Comparison of ENCODE assay signal across 10 cellular contexts in genomic region chr19:38837656-38838121, GRCh38. TPM values are rescaled to one million over a fixed set of nuclear protein-coding genes. Genes with fewer than 3 reads are reported as not detected.
DNase-seq lines count a peak whose midpoint lies in the region; ATAC-seq, FAIRE-seq and TF ChIP-seq lines count a peak whose summit lies in the region.
"Had no signal": no experiment of that assay in that cellular context is flagged by ENCODE, and none has a peak within 500 bp of the region (broad histone marks: within the 10 kb centered on the region; RNA-seq: fewer than 3 reads in every experiment).

No MANE protein-coding gene starts in this region.

- POLR2A ChIA-PET in HEK293T (lab: Yijun Ruan, JAX): interaction anchor here (0.8 to 3.3 kb wide), 3 partner anchors 11 to 15 kb away, joined by 3 to 23 read pairs (median 4); no protein-coding TSS in a partner anchor

- H3K36me3 ChIP-seq in bronchial epithelial cell (ENCODE audit: control insufficient read depth, insufficient read depth, low read length) (peaks cover 30% of the 10 kb centered on the region), pancreas (peaks cover 3 to 65% (median 39%) of the 10 kb centered on the region in 3 donors)

- intact Hi-C loops in pancreas (cut with DNase I): no loop called here

- CTCF ChIA-PET in HEK293T (lab: Yijun Ruan, JAX): no interaction called here

- peaks cover 22 to 42% (median 38%) of the 10 kb centered on the region in 3 donors for H3K4me1 ChIP-seq in pancreas

- no peak for TF ChIP-seq CTCF in LNCaP clone FGC (IDR thresholded peaks at IDR 0.05; ENCODE audit: control insufficient read depth, extremely low read depth, insufficient read depth)
- no peak for TF ChIP-seq CTCF in bronchial epithelial cell (IDR thresholded peaks at IDR 0.05; ENCODE audit: insufficient read depth, low read length, severe bottlenecking)
- no peak for TF ChIP-seq CTCF in pancreas (IDR thresholded peaks at IDR 0.05)

- no peak for FAIRE-seq in bronchial epithelial cell (lab: Jason Lieb, UNC)
- no peak for FAIRE-seq in pancreas (lab: Jason Lieb, UNC)

- no peaks in the 10 kb centered on the region for H3K9me3 ChIP-seq in pancreas

- peak; percentile 94 for DNase-seq in DMS53 (lab: John Stamatoyannopoulos, UW)
- DNase-seq in LNCaP clone FGC (ENCODE audit: low read depth): peak; percentile 88
- peak; percentile 79 for DNase-seq in bronchial epithelial cell (ENCODE audit: low read depth)
- DNase-seq in pancreas: peak in 2 of 6 donors; percentile 18 to 24
- DNase-seq in HEK293T (ENCODE audit: extremely low spot score): no peak
- no peak for DNase-seq in T-helper 1 cell
- DNase-seq in SKM-1 treated with dmso at 0.1 percent for 144 hours (lab: John Stamatoyannopoulos, UW; ENCODE audit: unreplicated experiment): no peak
- no peak for DNase-seq in NCI-H1092 treated with DMSO at 0.1 percent for 48 hours (lab: John Stamatoyannopoulos, UW)
- DNase-seq: DND-41 had no signal

- 50 to 51% methylated on average over 7 of the region's 7 CpGs for WGBS in pancreas, 2 donors

- peak overlapping the region in 2 of 4 donors; percentile 51 to 53 for H3K27ac ChIP-seq in pancreas

- H3K4me3 ChIP-seq in LNCaP clone FGC (ENCODE audit: low read depth, low read length) (no peak overlapping the region), bronchial epithelial cell (ENCODE audit: low read depth, low read length) (no peak overlapping the region), pancreas (no peak overlapping the region)

- peak; percentile 43 to 57 (median 43) for ATAC-seq in pancreas

- H3K27me3 ChIP-seq in bronchial epithelial cell (ENCODE audit: control insufficient read depth, insufficient read depth, low read length) (no peaks in the 10 kb centered on the region), pancreas (no peaks in the 10 kb centered on the region)

TF ChIP-seq in HEK293T, 16 proteins besides CTCF, POLR2A, EP300 and RAD21:
- TF ChIP-seq CTBP1 (IDR thresholded peaks at IDR 0.05; ENCODE audit: borderline replicate concordance) (no peak), TARDBP (IDR thresholded peaks at IDR 0.05) (no peak), L3MBTL2 (conservative IDR thresholded peaks at IDR 0.05) (no peak), ARNT (IDR thresholded peaks at IDR 0.05) (no peak), PKNOX1 (IDR thresholded peaks at IDR 0.05) (no peak), FOXA1 (IDR thresholded peaks at IDR 0.05) (no peak), SUZ12 (IDR thresholded peaks at IDR 0.05) (no peak), ZNF384 (IDR thresholded peaks at IDR 0.05) (no peak), FOXM1 (IDR thresholded peaks at IDR 0.05; ENCODE audit: borderline replicate concordance) (no peak), BHLHE40 (IDR thresholded peaks at IDR 0.05; ENCODE audit: borderline replicate concordance) (no peak), ELF4 (IDR thresholded peaks at IDR 0.05) (no peak), LEF1 (IDR thresholded peaks at IDR 0.05; ENCODE audit: borderline replicate concordance) (no peak), SP1 (IDR thresholded peaks at IDR 0.05) (no peak), FOXK2 (IDR thresholded peaks at IDR 0.05) (no peak), HDGF (IDR thresholded peaks at IDR 0.05; ENCODE audit: borderline replicate concordance) (no peak), NFRKB (IDR thresholded peaks at IDR 0.05) (no peak)
TF ChIP-seq in HEK293T: peak in this region for 0.

RNA-seq across cellular contexts. Expression of gene ECH1, which starts 6.1 kb away (rescaled TPM):
- total RNA-seq in bronchial epithelial cell: 44.5 and 51.1 TPM in 2 replicates
- 100 to 1,000 TPM in 1 of 6 donors, 10 to 100 TPM in 5; 70.7 to 126 (median 92.5) TPM for total RNA-seq in pancreas
- 100 to 1,000 TPM; 112 to 197 TPM for polyA plus RNA-seq in pancreas

RNA-seq across cellular contexts. Expression of gene HNRNPL, which starts 12.1 kb away (rescaled TPM):
- total RNA-seq in bronchial epithelial cell (172 and 246 TPM in 2 replicates), pancreas (100 to 1,000 TPM in 4 of 6 donors, 10 to 100 TPM in 2; 97.0 to 161 (median 129) TPM)
- polyA plus RNA-seq in pancreas: 100 to 1,000 TPM in 1 of 2 donors, 10 to 100 TPM in 1; 89.2 to 128 TPM

RNA-seq across cellular contexts. Expression of gene LGALS4, which starts 24.9 kb away (rescaled TPM):
- total RNA-seq in bronchial epithelial cell: 0.64 and 1.1 TPM in 2 replicates
- 10 to 100 TPM; 14.2 to 87.7 (median 63.7) TPM for total RNA-seq in pancreas
- 100 to 1,000 TPM in 1 of 2 donors, 10 to 100 TPM in 1; 80.9 to 135 TPM for polyA plus RNA-seq in pancreas

RNA-seq across cellular contexts. Expression of gene RINL, which starts 40.4 kb away (rescaled TPM):
- 8.7 and 12.3 TPM in 2 replicates for total RNA-seq in bronchial epithelial cell
- 10 to 100 TPM in 4 of 6 donors, 1 to 10 TPM in 2; 6.5 to 16.9 (median 10.5) TPM for total RNA-seq in pancreas
- polyA plus RNA-seq in pancreas: 10 to 100 TPM; 17.6 to 26.2 TPM

RNA-seq across cellular contexts. Expression of gene LGALS7B, which starts 48.7 kb away (rescaled TPM):
- 1,636 and 4,049 TPM in 2 replicates for total RNA-seq in bronchial epithelial cell
- total RNA-seq in pancreas: not detected
- under 1 TPM in 1 of 2 donors, not detected in 1; 0.38 TPM for polyA plus RNA-seq in pancreas
- polyA plus RNA-seq: urinary bladder had no signal

Comparison
In these comparisons a context has a peak if more than half of its experiments do, and no peak if none do; other contexts are left out.
1. DNase-seq: peak in DMS53 (single experiment), LNCaP clone FGC (single experiment) and bronchial epithelial cell (single experiment); none in HEK293T (single experiment), T-helper 1 cell (0 of 5), SKM-1 treated with dmso at 0.1 percent for 144 hours (single experiment) and NCI-H1092 treated with DMSO at 0.1 percent for 48 hours (single experiment).